In genomic region chr3:75362086-75362784, GRCh38 we compare ENCODE assay signal across 8 cellular contexts.
A peak's percentile ranks its signal among the peaks of the same experiment; 100 is the strongest.
DNase-seq lines count a peak whose midpoint lies in the region; ATAC-seq and TF ChIP-seq lines count a peak whose summit lies in the region.
"Not testable (repeated sequence)": the region's sequence is repeated elsewhere in the genome, so short reads cannot be mapped to it uniquely, and the experiment has no call there.

No MANE protein-coding gene starts in this region.

- peak; percentile 26; the same call in 1 of the 2 replicates for TF ChIP-seq CTCF in OCI-LY7 (conservative IDR thresholded peaks at IDR 0.05; ENCODE audit: low read length)
- TF ChIP-seq CTCF in hepatocyte (IDR thresholded peaks at IDR 0.05; ENCODE audit: poor library complexity): not testable (repeated sequence)

- H3K4me1 ChIP-seq in OCI-LY7 (ENCODE audit: insufficient read depth, low read length, poor library complexity, severe bottlenecking); hepatocyte (ENCODE audit: insufficient read depth): not testable (repeated sequence)

- CTCF ChIA-PET in OCI-LY7 (lab: Charles Lee; ENCODE audit: unreplicated experiment): not testable (repeated sequence)

- peak; percentile 79 for DNase-seq in DMS53 (lab: John Stamatoyannopoulos, UW)
- DNase-seq in Jurkat, Clone E6-1 (ENCODE audit: low read depth, low spot score): peak; percentile 1
- peak; percentile 2 for DNase-seq in OCI-LY7 (ENCODE audit: low spot score)
- DNase-seq in activated CD4-positive, alpha-beta T cell treated with anti-CD3 and anti-CD28 coated beads, Interleukin-2, amount 50 U/mL, for 48 hours: peak; percentile 52 to 67
- DNase-seq in activated naive CD8-positive, alpha-beta T cell treated with anti-CD3 and anti-CD28 coated beads, Interleukin-2, amount 10 ng/mL, durations not matched to agents 7 days and 5 days: peak; percentile 32
- peak; percentile 8 for DNase-seq in hepatocyte (ENCODE audit: low spot score)
- DNase-seq in stimulated activated CD4-positive, alpha-beta T cell treated with anti-CD3 and anti-CD28 coated beads, Interleukin-12 subunit alpha, Interleukin-12 subunit beta, amount 100 ng/mL, for 48 hours (ENCODE audit: low read depth in 2 of 3, low spot score in 1 of 3): peak; percentile 26 to 42 (median 30)
- peak; percentile 43 for DNase-seq in stimulated activated naive B cell treated with anti-CD40 and anti-IgM and Interleukin-4, amounts not matched to agents 10 μg/mL and 1 μg/mL and 100 μg/mL, for 72 hours

- 59% methylated on average over 16 of the region's 16 CpGs for WGBS in hepatocyte (ENCODE audit: low lambda C conversion rate, missing lambda C conversion rate)

- H4K20me1 ChIP-seq in OCI-LY7 (ENCODE audit: insufficient read depth, low read length); hepatocyte (ENCODE audit: insufficient read depth, poor library complexity, severe bottlenecking): not testable (repeated sequence)

- not testable (repeated sequence) for H3K4me2 ChIP-seq in OCI-LY7 (ENCODE audit: low read length); hepatocyte

- not testable (repeated sequence) for H3K4me3 Mint-ChIP-seq in activated naive CD8-positive, alpha-beta T cell treated with anti-CD3 and anti-CD28 coated beads, Interleukin-2, amount 10 ng/mL, durations not matched to agents 7 days and 5 days; stimulated activated naive B cell treated with anti-CD40 and anti-IgM and Interleukin-4, amounts not matched to agents 10 μg/mL and 1 μg/mL and 100 μg/mL, for 72 hours

- H3K9me3 ChIP-seq in OCI-LY7 (ENCODE audit: low read length); hepatocyte (ENCODE audit: low read depth): not testable (repeated sequence)

- not testable (repeated sequence) for H3K36me3 ChIP-seq in OCI-LY7 (ENCODE audit: insufficient read depth, low read length); hepatocyte (replicated peaks; ENCODE audit: insufficient read depth, low read depth)

- not testable (repeated sequence) for H2AFZ ChIP-seq in OCI-LY7 (ENCODE audit: low read length); hepatocyte

- H3K9me2 ChIP-seq in OCI-LY7 (ENCODE audit: insufficient read depth, low read length); hepatocyte (replicated peaks; ENCODE audit: insufficient read depth): not testable (repeated sequence)

- not testable (repeated sequence) for H3K79me2 ChIP-seq in OCI-LY7 (ENCODE audit: insufficient read depth, low read depth, low read length); hepatocyte

- H3K4me1 Mint-ChIP-seq in activated naive CD8-positive, alpha-beta T cell treated with anti-CD3 and anti-CD28 coated beads, Interleukin-2, amount 10 ng/mL, durations not matched to agents 7 days and 5 days; stimulated activated naive B cell treated with anti-CD40 and anti-IgM and Interleukin-4, amounts not matched to agents 10 μg/mL and 1 μg/mL and 100 μg/mL, for 72 hours: not testable (repeated sequence)

- POLR2A ChIA-PET in OCI-LY7 (lab: Charles Lee); activated naive CD8-positive, alpha-beta T cell treated with anti-CD3 and anti-CD28 coated beads, Interleukin-2, amount 10 ng/mL, durations not matched to agents 7 days and 5 days (lab: Charles Lee): not testable (repeated sequence)

- ATAC-seq in activated naive CD8-positive, alpha-beta T cell treated with anti-CD3 and anti-CD28 coated beads, Interleukin-2, amount 10 ng/mL, durations not matched to agents 7 days and 5 days (ENCODE audit: low read depth); stimulated activated naive B cell treated with anti-CD40 and anti-IgM and Interleukin-4, amounts not matched to agents 10 μg/mL and 1 μg/mL and 100 μg/mL, for 72 hours (replicated peaks): not testable (repeated sequence)

- not testable (repeated sequence) for H3K27me3 ChIP-seq in hepatocyte

- intact Hi-C loops in OCI-LY7 (cut with micrococcal nuclease; ENCODE audit: unreplicated experiment): not testable (repeated sequence)

- BruUV-seq in OCI-LY7 (replicated peaks; lab: Mats Ljungman, UMichigan): not testable (repeated sequence)

- H3K4me3 ChIP-seq in Jurkat, Clone E6-1 (ENCODE audit: low read length); OCI-LY7 (ENCODE audit: low read depth, low read length, poor library complexity, severe bottlenecking); hepatocyte: not testable (repeated sequence)

- not testable (repeated sequence) for H3K9me3 Mint-ChIP-seq in activated naive CD8-positive, alpha-beta T cell treated with anti-CD3 and anti-CD28 coated beads, Interleukin-2, amount 10 ng/mL, durations not matched to agents 7 days and 5 days; stimulated activated naive B cell treated with anti-CD40 and anti-IgM and Interleukin-4, amounts not matched to agents 10 μg/mL and 1 μg/mL and 100 μg/mL, for 72 hours

- not testable (repeated sequence) for H3K27ac ChIP-seq in OCI-LY7 (ENCODE audit: low read depth, low read length, poor library complexity, severe bottlenecking); hepatocyte

- not testable (repeated sequence) for H3K27me3 Mint-ChIP-seq in activated naive CD8-positive, alpha-beta T cell treated with anti-CD3 and anti-CD28 coated beads, Interleukin-2, amount 10 ng/mL, durations not matched to agents 7 days and 5 days; stimulated activated naive B cell treated with anti-CD40 and anti-IgM and Interleukin-4, amounts not matched to agents 10 μg/mL and 1 μg/mL and 100 μg/mL, for 72 hours

- not testable (repeated sequence) for H3K36me3 Mint-ChIP-seq in activated naive CD8-positive, alpha-beta T cell treated with anti-CD3 and anti-CD28 coated beads, Interleukin-2, amount 10 ng/mL, durations not matched to agents 7 days and 5 days; stimulated activated naive B cell treated with anti-CD40 and anti-IgM and Interleukin-4, amounts not matched to agents 10 μg/mL and 1 μg/mL and 100 μg/mL, for 72 hours

- H3K27ac Mint-ChIP-seq in activated naive CD8-positive, alpha-beta T cell treated with anti-CD3 and anti-CD28 coated beads, Interleukin-2, amount 10 ng/mL, durations not matched to agents 7 days and 5 days; stimulated activated naive B cell treated with anti-CD40 and anti-IgM and Interleukin-4, amounts not matched to agents 10 μg/mL and 1 μg/mL and 100 μg/mL, for 72 hours: not testable (repeated sequence)

Comparison
In these comparisons a context has a peak if more than half of its experiments do, and no peak if none do; other contexts are left out.
1. DNase-seq: peak in every context shown above with its lines; median percentile 79 in DMS53; 60 in activated CD4-positive, alpha-beta T cell treated with anti-CD3 and anti-CD28 coated beads, Interleukin-2, amount 50 U/mL, for 48 hours; 43 in stimulated activated naive B cell treated with anti-CD40 and anti-IgM and Interleukin-4, amounts not matched to agents 10 μg/mL and 1 μg/mL and 100 μg/mL, for 72 hours; 32 in activated naive CD8-positive, alpha-beta T cell treated with anti-CD3 and anti-CD28 coated beads, Interleukin-2, amount 10 ng/mL, durations not matched to agents 7 days and 5 days; 30 in stimulated activated CD4-positive, alpha-beta T cell treated with anti-CD3 and anti-CD28 coated beads, Interleukin-12 subunit alpha, Interleukin-12 subunit beta, amount 100 ng/mL, for 48 hours; 8 in hepatocyte; 2 in OCI-LY7; 1 in Jurkat, Clone E6-1.